ENCODE assay signal across 8 cellular contexts in the genomic region with DNA sequence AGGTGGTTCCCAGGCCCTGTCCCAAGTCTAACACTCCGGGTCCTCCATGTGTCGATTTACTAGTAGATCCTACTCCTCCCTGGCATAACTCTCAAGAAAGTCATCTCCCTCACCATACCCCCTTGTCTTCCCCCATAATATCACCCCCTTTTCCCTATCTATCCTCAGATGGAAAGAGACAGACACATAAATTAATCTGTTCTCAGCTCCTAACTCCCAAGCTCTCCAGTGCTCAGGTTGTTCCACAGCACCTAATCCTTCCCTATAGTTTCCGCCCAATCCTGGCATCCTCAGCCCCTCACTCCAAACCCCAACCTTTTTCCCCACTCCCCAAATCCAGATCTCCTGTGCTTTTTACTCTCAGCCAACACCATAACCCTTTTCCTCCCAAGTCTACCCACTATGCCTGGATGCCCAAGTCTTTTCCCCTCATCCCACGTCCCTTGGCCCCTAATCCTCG. TPM values are rescaled to one million over a fixed set of nuclear protein-coding genes. Genes with fewer than 3 reads are reported as not detected.
A peak's percentile ranks its signal among the peaks of the same experiment; 100 is the strongest.
DNase-seq lines count a peak whose midpoint lies in the region; ATAC-seq, FAIRE-seq and TF ChIP-seq lines count a peak whose summit lies in the region.

No MANE protein-coding gene starts in this region.

- H3K4me1 ChIP-seq in DND-41 (ENCODE audit: insufficient read depth, low read length) (peaks cover 45% of the 10 kb centered on the region), PC-3 (ENCODE audit: insufficient read depth, low read length) (peaks cover 21% of the 10 kb centered on the region), pancreas (peaks cover 9 to 22% (median 15%) of the 10 kb centered on the region in 3 donors)

- intact Hi-C loops in PC-3 (cut with micrococcal nuclease) (no loop called here), pancreas (cut with DNase I) (no loop called here)

- H3K9me2 ChIP-seq in PC-3 (replicated peaks; ENCODE audit: low read length) = no peaks in the 10 kb centered on the region

- peak overlapping the region; percentile 93 for H3K9ac ChIP-seq in DND-41 (ENCODE audit: low read depth, low read length)
- H3K9ac ChIP-seq in PC-3 (ENCODE audit: low read length) = peak overlapping the region; percentile 89

- POLR2A ChIA-PET in PC-3 (lab: Charles Lee; ENCODE audit: unreplicated experiment) = interaction anchor here (0.5 to 1.2 kb wide), 2 partner anchors 39 to 85 kb away, joined by 3 to 4 read pairs; no protein-coding TSS in a partner anchor

- H3K79me2 ChIP-seq in DND-41 (ENCODE audit: insufficient read depth, low read length) (peaks cover 61% of the 10 kb centered on the region), PC-3 (ENCODE audit: low read length) (peaks cover 58% of the 10 kb centered on the region)

- H3K4me2 ChIP-seq in DND-41 (ENCODE audit: insufficient read depth, low read length) = peak overlapping the region; percentile 96
- H3K4me2 ChIP-seq in PC-3 (ENCODE audit: low read length) = peak overlapping the region; percentile 96

- peak overlapping the region; percentile 80 for H2AFZ ChIP-seq in DND-41 (ENCODE audit: low read depth, low read length)
- peak overlapping the region; percentile 82 for H2AFZ ChIP-seq in PC-3 (ENCODE audit: low read length)

- no peak for ATAC-seq in DND-41 (ENCODE audit: insufficient read depth, low read depth)
- ATAC-seq in PC-3 = peak; percentile 4
- no peak for ATAC-seq in pancreas
- ATAC-seq in HG03045 (IDR thresholded peaks at IDR 0.05; ENCODE audit: unreplicated experiment) = no peak
- no peak for ATAC-seq in HG03025 (IDR thresholded peaks at IDR 0.05; ENCODE audit: low FRiP score, unreplicated experiment)

- H3K27me3 ChIP-seq in DND-41 (ENCODE audit: insufficient read depth, low read length, poor library complexity) (no peaks in the 10 kb centered on the region), PC-3 (ENCODE audit: low read length) (no peaks in the 10 kb centered on the region), pancreas (no peaks in the 10 kb centered on the region)

- H4K20me1 ChIP-seq in DND-41 (ENCODE audit: insufficient read depth, low read length) (peaks cover 24% of the 10 kb centered on the region; the same call in 1 of the 2 replicates), PC-3 (ENCODE audit: low read length) (0 out of 2 replicates have a peak, but pooled peaks cover 8% of the 10 kb centered on the region)

- FAIRE-seq in pancreas (lab: Jason Lieb, UNC) = no peak

- DNase-seq in DND-41 (no peak), PC-3 (no peak), epithelial cell of prostate (ENCODE audit: low read depth, low spot score) (no peak), pancreas (no peak), NAMALWA (ENCODE audit: low spot score) (no peak), DMS153 (lab: John Stamatoyannopoulos, UW) (no peak)

- 2 to 6% methylated on average over 5 of the region's 5 CpGs for WGBS in pancreas, 2 donors

- no peaks in the 10 kb centered on the region; the same call in 1 of the 2 replicates for H3K36me3 ChIP-seq in DND-41 (ENCODE audit: insufficient read depth, low read length)
- H3K36me3 ChIP-seq in PC-3 (ENCODE audit: low read depth, low read length) = 0 out of 2 replicates have a peak, but pooled peaks cover 3% of the 10 kb centered on the region
- no peaks in the 10 kb centered on the region for H3K36me3 ChIP-seq in pancreas

- CTCF ChIA-PET in PC-3 (lab: Charles Lee) = no interaction called here

- no peaks in the 10 kb centered on the region for H3F3A ChIP-seq in PC-3 (ENCODE audit: low read length, unreplicated experiment)

- TF ChIP-seq CTCF in DND-41 (IDR thresholded peaks at IDR 0.05; ENCODE audit: borderline replicate concordance, extremely low read depth, low read length, poor library complexity, severe bottlenecking) = no peak
- TF ChIP-seq CTCF in PC-3 (conservative IDR thresholded peaks at IDR 0.05; ENCODE audit: low read depth, low read length) = no peak
- no peak for TF ChIP-seq CTCF in pancreas (IDR thresholded peaks at IDR 0.05)

- H3K9me3 ChIP-seq in DND-41 (ENCODE audit: insufficient read depth, low read length, severe bottlenecking) = no peaks in the 10 kb centered on the region
- no peaks in the 10 kb centered on the region for H3K9me3 ChIP-seq in PC-3 (ENCODE audit: low read length)
- H3K9me3 ChIP-seq in pancreas = no peaks in the 10 kb centered on the region

- BruUV-seq in PC-3 (replicated peaks; lab: Mats Ljungman, UMichigan) = no TSS peak

- H3K4me3 ChIP-seq in DND-41 (ENCODE audit: low read depth in 1 of 2, low read length in 2 of 2) = peak overlapping the region; percentile 76 to 100
- H3K4me3 ChIP-seq in PC-3 (ENCODE audit: low read length) = peak overlapping the region; percentile 87
- H3K4me3 ChIP-seq in pancreas = peak overlapping the region; percentile 85 to 92 (median 90)

- H3K27ac ChIP-seq in DND-41 (ENCODE audit: low read length) (peak overlapping the region; percentile 68), PC-3 (ENCODE audit: low read length) (no peak overlapping the region), epithelial cell of prostate (peak overlapping the region; percentile 71), pancreas (peak overlapping the region; percentile 86 to 93 (median 90))

RNA-seq across cellular contexts. Expression of a gene that starts 0.8 kb away (rescaled TPM):
- total RNA-seq in PC-3 (2014; rRNA removed) = 54.8 and 59.5 TPM in 2 replicates
- total RNA-seq in pancreas = 10 to 100 TPM; 18.7 to 32.9 (median 25.2) TPM
- 10 to 100 TPM; 14.6 to 16.7 TPM for polyA plus RNA-seq in pancreas
